In genomic region chr19:3697671-3698385, GRCh38 we compare ENCODE assay signal across 15 cellular contexts. TPM values are rescaled to one million over a fixed set of nuclear protein-coding genes. Genes with fewer than 3 reads are reported as not detected.
DNase-seq lines count a peak whose midpoint lies in the region; TF ChIP-seq lines count a peak whose summit lies in the region.
"Had no signal": no experiment of that assay in that cellular context is flagged by ENCODE, and none has a peak within 500 bp of the region (broad histone marks: within the 10 kb centered on the region; RNA-seq: fewer than 3 reads in every experiment).

No MANE protein-coding gene starts in this region.

- peak overlapping the region; percentile 51 for H3K4me3 Mint-ChIP-seq in T-helper 1 cell treated with Interleukin-12 subunit alpha and Interleukin-12 subunit beta and Interleukin-4 antibody, amounts not matched to agents 30 μg/mL and 1 μg/mL, for 36 hours

- H3K9ac ChIP-seq in NT2/D1 (ENCODE audit: insufficient read length, low read depth) = peak overlapping the region; percentile 16

- no peak overlapping the region for H3K27ac Mint-ChIP-seq in T-helper 1 cell treated with Interleukin-12 subunit alpha and Interleukin-12 subunit beta and Interleukin-4 antibody, amounts not matched to agents 30 μg/mL and 1 μg/mL, for 36 hours

- H3K27ac ChIP-seq in esophagus muscularis mucosa (replicated peaks in 1 of 4) (peak overlapping the region; percentile 93 to 99 (median 96)), sigmoid colon (peak overlapping the region; percentile 85 to 99 (median 92))

- intact Hi-C loops in esophagus muscularis mucosa (cut with DNase I) = no loop called here
- intact Hi-C loops in sigmoid colon (cut with DNase I) = loop anchor here (10.0 kb wide), 1 partner anchor 267 kb away; no protein-coding TSS in a partner anchor

- H3K9me3 Mint-ChIP-seq in T-helper 1 cell treated with Interleukin-12 subunit alpha and Interleukin-12 subunit beta and Interleukin-4 antibody, amounts not matched to agents 30 μg/mL and 1 μg/mL, for 36 hours = no peaks in the 10 kb centered on the region

- TF ChIP-seq CTCF in esophagus muscularis mucosa (IDR thresholded peaks at IDR 0.05) (no peak), sigmoid colon (IDR thresholded peaks at IDR 0.05) (no peak)

- peaks cover under 1% of the 10 kb centered on the region for H3K36me3 Mint-ChIP-seq in T-helper 1 cell treated with Interleukin-12 subunit alpha and Interleukin-12 subunit beta and Interleukin-4 antibody, amounts not matched to agents 30 μg/mL and 1 μg/mL, for 36 hours (ENCODE audit: low read depth)

- H3K36me3 ChIP-seq in NT2/D1 (ENCODE audit: insufficient read depth, insufficient read length, low read length) = peaks cover 41% of the 10 kb centered on the region
- H3K36me3 ChIP-seq in esophagus muscularis mucosa = peaks cover 0 to 13% (median 7%) of the 10 kb centered on the region in 4 donors
- H3K36me3 ChIP-seq in sigmoid colon = peaks cover 0 to 5% (median 0%) of the 10 kb centered on the region in 4 donors

- DNase-seq in T-helper 1 cell = no peak
- DNase-seq in NT2/D1 (ENCODE audit: low read depth, low spot score) = no peak
- DNase-seq in esophagus muscularis mucosa (ENCODE audit: extremely low spot score) = no peak
- DNase-seq in sigmoid colon = no peak
- DNase-seq in AML-193 (lab: John Stamatoyannopoulos, UW) = no peak
- no peak for DNase-seq in ureter (ENCODE audit: low spot score)
- DNase-seq in NCI-H1694 treated with DMSO at 0.1 percent for 48 hours (lab: John Stamatoyannopoulos, UW) = no peak
- DNase-seq: 8988T; GDM1; midbrain; NCI-H1417; NK-92 treated with Interleukin-12 subunit alpha and Interleukin-12 subunit beta, amount 100 ng/mL, for 24 hours; stimulated activated CD4-positive, alpha-beta T cell treated with anti-CD3 and anti-CD28 coated beads, Interleukin-12 subunit alpha, Interleukin-12 subunit beta, amount 100 ng/mL, for 4 hours; T-helper 9 cell had no signal

- H3K27me3 ChIP-seq in NT2/D1 (ENCODE audit: insufficient read depth, insufficient read length) (no peaks in the 10 kb centered on the region), esophagus muscularis mucosa (no peaks in the 10 kb centered on the region), sigmoid colon (no peaks in the 10 kb centered on the region)

- H3K4me1 Mint-ChIP-seq in T-helper 1 cell treated with Interleukin-12 subunit alpha and Interleukin-12 subunit beta and Interleukin-4 antibody, amounts not matched to agents 30 μg/mL and 1 μg/mL, for 36 hours (ENCODE audit: low read depth) = peaks cover 9% of the 10 kb centered on the region

- no peak for TF ChIP-seq POLR2A in esophagus muscularis mucosa (IDR thresholded peaks at IDR 0.05; ENCODE audit: low read depth)
- TF ChIP-seq POLR2A in sigmoid colon (IDR thresholded peaks at IDR 0.05) = no peak

- no peak overlapping the region for H3K4me3 ChIP-seq in NT2/D1 (ENCODE audit: insufficient read length, low read depth)
- peak overlapping the region; percentile 93 to 99 (median 96) for H3K4me3 ChIP-seq in esophagus muscularis mucosa
- H3K4me3 ChIP-seq in sigmoid colon = peak overlapping the region; percentile 64 to 98 (median 95)

- H3K4me1 ChIP-seq in NT2/D1 (ENCODE audit: insufficient read depth, insufficient read length) (peaks cover 21% of the 10 kb centered on the region), esophagus muscularis mucosa (peaks cover 29 to 74% (median 66%) of the 10 kb centered on the region in 4 donors), sigmoid colon (peaks cover 0 to 51% (median 48%) of the 10 kb centered on the region in 4 donors)

- no peak for TF ChIP-seq EP300 in esophagus muscularis mucosa (IDR thresholded peaks at IDR 0.05)
- no peak for TF ChIP-seq EP300 in sigmoid colon (IDR thresholded peaks at IDR 0.05)

- WGBS in esophagus muscularis mucosa = 79% methylated on average over 18 of the region's 43 CpGs
- 91% methylated on average over 43 of the region's 43 CpGs for WGBS in sigmoid colon, 2 donors

- H3K27me3 Mint-ChIP-seq in T-helper 1 cell treated with Interleukin-12 subunit alpha and Interleukin-12 subunit beta and Interleukin-4 antibody, amounts not matched to agents 30 μg/mL and 1 μg/mL, for 36 hours (ENCODE audit: low read depth) = peaks cover 1% of the 10 kb centered on the region

- H3K9me3 ChIP-seq in NT2/D1 (ENCODE audit: insufficient read depth, low read length) = no peaks in the 10 kb centered on the region
- no peaks in the 10 kb centered on the region for H3K9me3 ChIP-seq in esophagus muscularis mucosa
- H3K9me3 ChIP-seq in sigmoid colon = no peaks in the 10 kb centered on the region

RNA-seq across cellular contexts. Expression of gene PIP5K1C, which starts 2.4 kb away (rescaled TPM):
- total RNA-seq in esophagus muscularis mucosa (100 to 1,000 TPM in 2 of 4 donors, 10 to 100 TPM in 2; 73.2 to 180 (median 99.9) TPM), sigmoid colon (10 to 100 TPM; 27.8 to 68.7 (median 44.2) TPM), ureter (58.1 TPM)
- 10 to 100 TPM in 2 of 3 donors, 1 to 10 TPM in 1; 7.8 to 21.0 (median 11.6) TPM for polyA plus RNA-seq in sigmoid colon

RNA-seq across cellular contexts. Expression of gene TJP3, which starts 10.4 kb away (rescaled TPM):
- total RNA-seq in esophagus muscularis mucosa = 1 to 10 TPM in 1 of 4 donors, under 1 TPM in 2, not detected in 1; 0.06 to 4.2 (median 0.17) TPM
- 1 to 10 TPM in 1 of 4 donors, under 1 TPM in 2, not detected in 1; 0.33 to 2.8 (median 0.36) TPM for total RNA-seq in sigmoid colon
- polyA plus RNA-seq in sigmoid colon = 100 to 1,000 TPM; 158 to 245 (median 168) TPM
- total RNA-seq in ureter = 59.7 TPM

Comparison
In these comparisons a context has a peak if more than half of its experiments do, and no peak if none do; other contexts are left out.
1. RNA of gene TJP3, which starts 10.4 kb away (total RNA-seq): 59.7 TPM in ureter (single experiment); 0.33 to 2.8 TPM in sigmoid colon and 0.06 to 4.2 TPM in esophagus muscularis mucosa; every median in the first group is over 10 times any median in the second.